8 cellular contexts compared by ENCODE assay signal in genomic region chr7:55285665-55286064, GRCh38.
"Had no signal": no experiment of that assay in that cellular context is flagged by ENCODE, and none has a peak within 500 bp of the region (broad histone marks: within the 10 kb centered on the region; RNA-seq: fewer than 3 reads in every experiment).

No MANE protein-coding gene starts in this region.

- H3K4me3 ChIP-seq: GM12878 had no signal

- DNase-seq: GDM1, GF-D8 had no signal

- FAIRE-seq: G401.6, GM12878, GM12891, GM12892, GM18507, GM19239 had no signal
